12 cellular contexts compared by ENCODE assay signal in the genomic region with DNA sequence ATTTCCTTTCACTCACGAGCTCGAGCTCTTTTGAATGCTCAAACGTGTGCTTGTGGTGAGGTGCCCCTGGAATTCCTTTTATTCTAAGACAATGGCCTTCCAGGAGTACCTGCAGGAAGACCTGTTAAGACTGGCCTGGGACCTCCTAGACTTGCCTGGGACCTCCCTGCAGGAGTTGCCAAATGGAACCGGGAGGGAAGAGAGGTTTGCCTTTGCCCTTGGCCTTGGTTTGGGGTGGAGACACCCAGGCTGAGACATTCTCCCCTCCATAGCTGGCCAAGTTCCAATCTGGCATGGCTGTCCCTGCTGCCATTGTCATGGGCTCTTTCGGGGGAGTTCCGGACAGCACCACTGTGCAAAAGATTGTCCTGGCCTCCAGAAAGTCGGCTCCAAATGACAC. TPM values are rescaled to one million over a fixed set of nuclear protein-coding genes. Genes with fewer than 3 reads are reported as not detected.
DNase-seq lines count a peak whose midpoint lies in the region; ATAC-seq, FAIRE-seq and TF ChIP-seq lines count a peak whose summit lies in the region.
"Had no signal": no experiment of that assay in that cellular context is flagged by ENCODE, and none has a peak within 500 bp of the region (broad histone marks: within the 10 kb centered on the region; RNA-seq: fewer than 3 reads in every experiment).

No MANE protein-coding gene starts in this region.

- peak overlapping the region; percentile 83 to 93 for H3K27ac ChIP-seq in right atrium auricular region
- H3K27ac ChIP-seq in duodenal mucosa (ENCODE audit: low read depth, low read length): peak overlapping the region; percentile 14
- peak overlapping the region; percentile 99 for H3K27ac ChIP-seq in neutrophil

- no peak overlapping the region for H3K4me3 ChIP-seq in right atrium auricular region
- no peak overlapping the region for H3K4me3 ChIP-seq in duodenal mucosa (ENCODE audit: low read depth in 1 of 2, low read length in 2 of 2)
- H3K4me3 ChIP-seq in neutrophil (ENCODE audit: low read depth in 1 of 2, low read length in 1 of 2): peak overlapping the region in 1 of 2 experiments; percentile 16

- H3K36me3 ChIP-seq in right atrium auricular region: no peaks in the 10 kb centered on the region
- H3K36me3 ChIP-seq in duodenal mucosa (ENCODE audit: control insufficient read depth in 1 of 2, insufficient read depth in 2 of 2, low read length in 2 of 2): no peaks in the 10 kb centered on the region
- no peaks in the 10 kb centered on the region for H3K36me3 ChIP-seq in neutrophil

- H3K9me3 ChIP-seq in right atrium auricular region (no peaks in the 10 kb centered on the region), duodenal mucosa (ENCODE audit: control insufficient read depth in 1 of 2, low read length in 2 of 2) (no peaks in the 10 kb centered on the region), neutrophil (no peaks in the 10 kb centered on the region)

- intact Hi-C loops in Right ventricle myocardium superior (cut with DNase I): no loop called here

- no peak for FAIRE-seq in RCC 7860 (lab: Jason Lieb, UNC)
- FAIRE-seq: frontal cortex, HTR-8/SVneo had no signal

- TF ChIP-seq CTCF in right atrium auricular region (IDR thresholded peaks at IDR 0.05) (no peak), neutrophil (IDR thresholded peaks at IDR 0.05) (no peak)

- H3K4me1 ChIP-seq in right atrium auricular region (peaks cover 2 to 67% of the 10 kb centered on the region in 2 donors), duodenal mucosa (ENCODE audit: control insufficient read depth in 1 of 2, insufficient read depth in 2 of 2, low read length in 2 of 2) (peaks cover 41 to 52% of the 10 kb centered on the region in 2 donors), neutrophil (ENCODE audit: control insufficient read depth in 1 of 2, insufficient read depth in 1 of 2, low read depth in 1 of 2, low read length in 1 of 2) (peaks cover 58 to 71% of the 10 kb centered on the region in 2 experiments)

- ATAC-seq in Right ventricle myocardium superior (ENCODE audit: poor library complexity) (no peak), HG02588 (IDR thresholded peaks at IDR 0.05; ENCODE audit: unreplicated experiment) (no peak)

- no peaks in the 10 kb centered on the region for H3K27me3 ChIP-seq in right atrium auricular region
- no peaks in the 10 kb centered on the region for H3K27me3 ChIP-seq in duodenal mucosa (ENCODE audit: control insufficient read depth in 1 of 2, insufficient read depth in 2 of 2, low read length in 2 of 2)
- no peaks in the 10 kb centered on the region for H3K27me3 ChIP-seq in neutrophil

- H3K9ac ChIP-seq in duodenal mucosa (ENCODE audit: low read depth in 1 of 2, low read length in 2 of 2): no peak overlapping the region

- no peak for DNase-seq in right atrium auricular region (ENCODE audit: low spot score)
- no peak for DNase-seq in Right ventricle myocardium superior
- DNase-seq in RCC 7860 (ENCODE audit: low spot score): no peak
- no peak for DNase-seq in mucosa of gallbladder (ENCODE audit: low spot score)
- no peak for DNase-seq in NCI-H1694 (lab: John Stamatoyannopoulos, UW)
- DNase-seq: stimulated activated CD4-positive, alpha-beta T cell treated with anti-CD3 and anti-CD28 coated beads, Interleukin-1b, Interleukin-23, amount 100 ng/mL, for 48 hours; T-helper 1 cell had no signal

RNA-seq across cellular contexts. Expression of a gene that starts 39.7 kb away (rescaled TPM):
- total RNA-seq in right atrium auricular region: 10 to 100 TPM; 24.5 to 36.8 TPM
- total RNA-seq in Right ventricle myocardium superior: 26.1 TPM
- total RNA-seq in mucosa of gallbladder: 42.5 TPM

RNA-seq across cellular contexts. Expression of a gene that starts 41.3 kb away (rescaled TPM):
- total RNA-seq in right atrium auricular region (100 to 1,000 TPM; 100 to 136 TPM), Right ventricle myocardium superior (54.8 TPM), mucosa of gallbladder (191 TPM)

Comparison
In these comparisons a context has a peak if more than half of its experiments do, and no peak if none do; other contexts are left out.
1. H3K27ac ChIP-seq: peak in every context shown above with its lines; median percentile 99 in neutrophil; 88 in right atrium auricular region; 14 in duodenal mucosa.